In the genomic region with DNA sequence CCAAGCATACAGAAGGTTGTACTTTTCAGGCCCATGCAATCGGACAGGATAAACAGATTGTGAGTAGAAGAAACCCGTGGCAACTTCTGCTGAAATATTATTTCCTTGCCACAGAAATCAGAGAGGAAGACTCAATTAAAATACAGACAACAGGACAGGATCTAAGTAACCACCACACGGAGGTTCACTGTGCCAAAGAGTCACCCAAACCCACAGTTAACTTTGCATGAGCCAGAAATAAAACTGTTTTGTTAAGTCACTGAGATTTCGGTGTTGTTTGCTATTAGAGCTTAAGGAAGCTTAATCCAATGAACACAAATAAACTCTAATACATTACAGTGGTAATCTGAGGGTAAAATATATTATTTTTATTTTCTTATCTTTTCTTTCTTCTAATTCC, we compare ENCODE assay signal across 22 cellular contexts. TPM values are rescaled to one million over a fixed set of nuclear protein-coding genes. Genes with fewer than 3 reads are reported as not detected.
DNase-seq lines count a peak whose midpoint lies in the region; ATAC-seq and TF ChIP-seq lines count a peak whose summit lies in the region.
"Had no signal": no experiment of that assay in that cellular context is flagged by ENCODE, and none has a peak within 500 bp of the region (broad histone marks: within the 10 kb centered on the region; RNA-seq: fewer than 3 reads in every experiment).

No MANE protein-coding gene starts in this region.

- CTCF ChIA-PET in A673 (lab: Charles Lee): no interaction called here

- H3K27me3 Mint-ChIP-seq in naive B cell: no peaks in the 10 kb centered on the region
- H3K27me3 Mint-ChIP-seq: CD4-positive, CD25-positive, alpha-beta regulatory T cell had no signal

- BruUV-seq in A673 (replicated peaks; lab: Mats Ljungman, UMichigan): no TSS peak

- H3K36me3 ChIP-seq in SU-DHL-6 (ENCODE audit: low read length) (peaks cover 27% of the 10 kb centered on the region), A673 (ENCODE audit: insufficient read depth, low read length, poor library complexity, severe bottlenecking) (peaks cover 11% of the 10 kb centered on the region), GM23248 (ENCODE audit: low read depth) (peaks cover 15% of the 10 kb centered on the region)

- H3K79me2 ChIP-seq in SU-DHL-6 (ENCODE audit: insufficient read depth, low read length) (peaks cover 5% of the 10 kb centered on the region; the same call in 1 of the 2 replicates), GM23248 (ENCODE audit: insufficient read depth) (peaks cover 36% of the 10 kb centered on the region)

- H3K27ac ChIP-seq in SU-DHL-6 (ENCODE audit: low read depth, low read length): peak overlapping the region; percentile 68
- H3K27ac ChIP-seq in A673 (ENCODE audit: low read depth, low read length, poor library complexity, severe bottlenecking): no peak overlapping the region
- no peak overlapping the region for H3K27ac ChIP-seq in GM23248
- H3K27ac ChIP-seq: A549 had no signal

- H3K9me3 Mint-ChIP-seq in naive B cell: peaks cover 0 to 2% (median 0%) of the 10 kb centered on the region in 7 donors

- in situ Hi-C loops in GM23248 (cut with MboI): no loop called here

- WGBS in GM23248 (ENCODE audit: low coverage in 1 of 2, low lambda C conversion rate in 2 of 2, missing lambda C conversion rate in 2 of 2), 2 experiments: 93 to 96% methylated on average over 4 of the region's 4 CpGs

- TF ChIP-seq CTCF in SU-DHL-6 (IDR thresholded peaks at IDR 0.05; ENCODE audit: insufficient read depth, low read length, poor library complexity, severe bottlenecking) (no peak), A673 (conservative IDR thresholded peaks at IDR 0.05; ENCODE audit: low read depth, low read length) (no peak)

- H3K9me3 ChIP-seq in SU-DHL-6 (ENCODE audit: insufficient read depth, low read length) (no peaks in the 10 kb centered on the region), A673 (ENCODE audit: low read depth, low read length, poor library complexity, severe bottlenecking) (no peaks in the 10 kb centered on the region), GM23248 (ENCODE audit: low read depth) (no peaks in the 10 kb centered on the region)
- H3K9me3 ChIP-seq: A549 had no signal

- no peak for DNase-seq in naive B cell
- no peak for DNase-seq in cerebellar nuclear complex (lab: John Stamatoyannopoulos, UW)
- no peak for DNase-seq in A673 (ENCODE audit: low spot score)
- no peak for DNase-seq in GM23248
- DNase-seq in NCI-H69 (lab: John Stamatoyannopoulos, UW): no peak
- DNase-seq: CD4-positive, CD25-positive, alpha-beta regulatory T cell; DMS79 treated with DMSO at 0.1 percent for 48 hours; H7; KG1; MV-4-11; NCI-H1417; NCI-H1694 treated with DMSO at 0.1 percent for 48 hours; NCI-H2081 treated with DMSO at 0.1 percent for 48 hours; NCI-H2171 treated with DMSO at 0.1 percent for 48 hours; NCI-H524 treated with DMSO at 0.1 percent for 48 hours; PC-3; Right ventricle myocardium superior; SW 1271 had no signal

- peaks cover 16% of the 10 kb centered on the region for H3K4me1 ChIP-seq in A673 (ENCODE audit: insufficient read depth, low read length, poor library complexity, severe bottlenecking)
- H3K4me1 ChIP-seq in GM23248 (ENCODE audit: insufficient read depth): no peaks in the 10 kb centered on the region
- H3K4me1 ChIP-seq: A549 had no signal

- peaks cover 12 to 24% (median 21%) of the 10 kb centered on the region in 3 donors for H3K4me1 Mint-ChIP-seq in naive B cell

- no peaks in the 10 kb centered on the region for H3K27me3 ChIP-seq in SU-DHL-6 (ENCODE audit: low read length)
- no peaks in the 10 kb centered on the region for H3K27me3 ChIP-seq in A673 (replicated peaks; ENCODE audit: insufficient read depth, low read depth, low read length, poor library complexity)
- H3K27me3 ChIP-seq in GM23248 (replicated peaks; ENCODE audit: insufficient read depth): no peaks in the 10 kb centered on the region

- no peak overlapping the region for H3K4me3 Mint-ChIP-seq in naive B cell

- H4K20me1 ChIP-seq in SU-DHL-6 (ENCODE audit: low read depth, low read length) (no peaks in the 10 kb centered on the region), GM23248 (ENCODE audit: insufficient read depth) (no peaks in the 10 kb centered on the region)

- ATAC-seq in GM18498 (IDR thresholded peaks at IDR 0.05; ENCODE audit: unreplicated experiment) (peak; percentile 76), HG02759 (IDR thresholded peaks at IDR 0.05; ENCODE audit: unreplicated experiment) (peak; percentile 54), naive B cell (ENCODE audit: low read depth in 2 of 2) (no peak)
- ATAC-seq: A549, PC-3 had no signal

- H3K9ac ChIP-seq in SU-DHL-6 (ENCODE audit: low read length): peak overlapping the region; percentile 24
- H3K9ac ChIP-seq in GM23248: no peak overlapping the region

- H3K4me2 ChIP-seq in SU-DHL-6 (ENCODE audit: low read depth, low read length, poor library complexity, severe bottlenecking): peak overlapping the region; percentile 80
- H3K4me2 ChIP-seq in GM23248 (ENCODE audit: unreplicated experiment): no peak overlapping the region
- H3K4me2 ChIP-seq: A549 had no signal

- H3F3A ChIP-seq in SU-DHL-6 (ENCODE audit: insufficient read depth): peaks cover 8% of the 10 kb centered on the region; the same call in 1 of the 2 replicates
- no peaks in the 10 kb centered on the region for H3F3A ChIP-seq in GM23248 (ENCODE audit: insufficient read depth)

- H2AFZ ChIP-seq in SU-DHL-6 (ENCODE audit: low read depth, low read length, severe bottlenecking) (peak overlapping the region; percentile 1), GM23248 (no peak overlapping the region)

- intact Hi-C loops in A673 (cut with micrococcal nuclease; ENCODE audit: unreplicated experiment): no loop called here

- H3K4me3 ChIP-seq in SU-DHL-6 (ENCODE audit: insufficient read depth, low read length, poor library complexity, severe bottlenecking) (peak overlapping the region; percentile 6), A673 (ENCODE audit: low read depth, low read length, poor library complexity, severe bottlenecking) (no peak overlapping the region), GM23248 (no peak overlapping the region)
- H3K4me3 ChIP-seq: A549 had no signal

- peaks cover 19 to 25% of the 10 kb centered on the region in 2 donors for H3K36me3 Mint-ChIP-seq in naive B cell

- peak overlapping the region in 5 of 6 donors; percentile 2 to 88 (median 63) for H3K27ac Mint-ChIP-seq in naive B cell
- H3K27ac Mint-ChIP-seq: CD4-positive, CD25-positive, alpha-beta regulatory T cell had no signal

- POLR2A ChIA-PET in A673 (lab: Charles Lee; ENCODE audit: low non-redundant PET): no interaction called here

- no peaks in the 10 kb centered on the region for H3K9me2 ChIP-seq in SU-DHL-6 (replicated peaks; ENCODE audit: insufficient read depth, low read length)
- no peaks in the 10 kb centered on the region for H3K9me2 ChIP-seq in GM23248 (ENCODE audit: insufficient read depth)

RNA-seq across cellular contexts. Expression of a gene that starts 14.0 kb away (rescaled TPM):
- 10 to 100 TPM; 54.6 to 82.7 (median 67.0) TPM for polyA plus RNA-seq in naive B cell (ENCODE audit: low read depth in 6 of 6)
- 19.2 and 19.5 TPM in 2 replicates for total RNA-seq in A673 (2021)
- total RNA-seq in GM23248 (2014; rRNA removed; shearing (Covaris generic)): 32.2 and 33.4 TPM in 2 replicates
- polyA plus RNA-seq in GM23248 (2016; fragmentation: Nextera tagmentation; extraction: Ambion mirVana): 29.1 and 31.0 TPM in 2 replicates

RNA-seq across cellular contexts. Expression of a gene that starts 55.7 kb away (rescaled TPM):
- polyA plus RNA-seq in naive B cell (ENCODE audit: low read depth in 6 of 6): 1 to 10 TPM in 1 of 6 donors, under 1 TPM in 4, not detected in 1; 0.29 to 1.2 (median 0.47) TPM
- 43.4 and 45.7 TPM in 2 replicates for total RNA-seq in A673 (2021)
- 7.0 and 11.0 TPM in 2 replicates for total RNA-seq in GM23248 (2014; rRNA removed; shearing (Covaris generic))
- 5.1 and 5.6 TPM in 2 replicates for polyA plus RNA-seq in GM23248 (2016; fragmentation: Nextera tagmentation; extraction: Ambion mirVana)
- total RNA-seq: CD4-positive, CD25-positive, alpha-beta regulatory T cell; PC-3 had no signal

RNA-seq across cellular contexts. Expression of a gene that starts 57.6 kb away (rescaled TPM):
- polyA plus RNA-seq in naive B cell (ENCODE audit: low read depth in 6 of 6) (10 to 100 TPM; 15.4 to 39.5 (median 27.4) TPM), GM23248 (2016; fragmentation: Nextera tagmentation; extraction: Ambion mirVana) (23.3 and 23.8 TPM in 2 replicates)
- 38.1 and 39.4 TPM in 2 replicates for total RNA-seq in A673 (2021)
- total RNA-seq in GM23248 (2014; rRNA removed; shearing (Covaris generic)): 30.9 and 31.2 TPM in 2 replicates

RNA-seq across cellular contexts. Expression of a gene that starts 57.7 kb away (rescaled TPM):
- 100 to 1,000 TPM in 1 of 6 donors, 10 to 100 TPM in 5; 68.9 to 124 (median 81.2) TPM for polyA plus RNA-seq in naive B cell (ENCODE audit: low read depth in 6 of 6)
- 8.1 and 12.9 TPM in 2 replicates for total RNA-seq in A673 (2021)
- 39.3 and 48.6 TPM in 2 replicates for total RNA-seq in GM23248 (2014; rRNA removed; shearing (Covaris generic))
- polyA plus RNA-seq in GM23248 (2016; fragmentation: Nextera tagmentation; extraction: Ambion mirVana): 33.4 and 33.8 TPM in 2 replicates

Comparison
In these comparisons a context has a peak if more than half of its experiments do, and no peak if none do; other contexts are left out.
1. ATAC-seq: peak in GM18498 (single experiment) and HG02759 (single experiment); none in naive B cell (0 of 2).